ENCODE assay signal across 7 cellular contexts in genomic region chr3:125916376-125916978, GRCh38. TPM values are rescaled to one million over a fixed set of nuclear protein-coding genes. Genes with fewer than 3 reads are reported as not detected.
DNase-seq lines count a peak whose midpoint lies in the region; ATAC-seq and TF ChIP-seq lines count a peak whose summit lies in the region.

No MANE protein-coding gene starts in this region.

- TF ChIP-seq CTCF in GM13976 (IDR thresholded peaks at IDR 0.05; ENCODE audit: borderline replicate concordance, control extremely low read depth, extremely low read depth, insufficient read depth, missing control alignments) = peak; percentile 54

- ATAC-seq in HG02588 (IDR thresholded peaks at IDR 0.05; ENCODE audit: unreplicated experiment) = peak; percentile 77
- ATAC-seq in left cardiac atrium = peak; percentile 98 to 100

- peak; percentile 92 for DNase-seq in GM13976 (ENCODE audit: low spot score)
- peak; percentile 94 for DNase-seq in MV-4-11 (lab: John Stamatoyannopoulos, UW)
- peak; percentile 91 for DNase-seq in SIG-M5 treated with dmso at 0.1 percent for 504 hours (lab: John Stamatoyannopoulos, UW; ENCODE audit: unreplicated experiment)
- DNase-seq in amygdala (lab: John Stamatoyannopoulos, UW) = peak; percentile 13 to 100 (median 96)
- peak; percentile 100 for DNase-seq in left cardiac atrium
- peak; percentile 100 for DNase-seq in posterior vena cava (ENCODE audit: low spot score)

- intact Hi-C loops in left cardiac atrium (cut with DNase I) (no loop called here), posterior vena cava (cut with DNase I) (no loop called here)

- in situ Hi-C loops in GM13976 (cut with MboI; ENCODE audit: low sequenced_read_pairs, unreplicated experiment) = no loop called here

RNA-seq across cellular contexts. Expression of gene ROPN1B, which starts 52.5 kb away (rescaled TPM):
- total RNA-seq in left cardiac atrium (1 to 10 TPM; 1.8 to 2.3 TPM), posterior vena cava (not detected)

Comparison
In these comparisons a context has a peak if more than half of its experiments do, and no peak if none do; other contexts are left out.
1. Peak in every context shown above with its lines: DNase-seq and ATAC-seq.